ENCODE assay signal across 6 cellular contexts in the genomic region with DNA sequence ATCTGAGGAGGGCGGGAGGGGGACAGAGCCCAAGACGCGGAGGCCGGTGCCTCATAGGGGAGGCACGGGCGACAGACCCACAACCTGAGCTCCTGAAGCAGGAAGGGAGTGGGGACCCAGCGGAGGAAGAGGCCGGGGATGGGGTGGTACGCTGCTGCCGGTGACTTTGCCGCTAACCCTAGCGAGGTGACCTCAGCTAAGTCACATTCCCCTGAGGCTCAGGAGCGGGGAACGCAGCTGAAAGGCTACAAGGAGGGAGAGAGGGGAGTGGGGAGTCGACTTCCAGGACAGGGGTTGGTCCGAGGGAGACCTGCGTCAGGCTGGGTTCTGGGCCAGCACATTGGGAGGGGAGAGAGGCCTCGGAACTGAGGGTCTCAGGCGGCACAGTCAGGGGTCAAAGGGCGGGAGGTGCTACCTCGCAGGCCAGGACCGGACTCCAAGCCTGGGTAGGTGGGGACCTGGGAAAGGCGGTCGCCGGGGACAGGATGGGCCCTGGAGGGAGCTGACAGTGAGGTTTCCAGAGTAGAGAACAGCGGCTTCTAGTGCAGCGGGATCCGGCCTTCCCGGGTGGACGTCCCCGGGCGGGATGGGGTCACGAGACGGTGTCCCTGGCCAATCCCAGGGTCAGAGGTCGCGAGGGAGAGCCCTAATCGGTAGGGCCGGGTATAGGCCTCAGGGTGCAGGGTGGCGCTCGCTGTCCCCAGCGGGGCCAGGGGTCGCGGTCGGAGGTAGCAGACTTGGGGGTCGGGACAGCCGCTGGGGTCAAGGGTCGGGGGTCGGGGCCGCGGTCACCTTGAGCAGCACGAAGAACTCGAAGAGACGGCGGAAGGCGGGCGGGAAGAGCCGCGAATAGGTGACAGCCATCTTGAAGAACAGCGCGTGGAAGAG. TPM values are rescaled to one million over a fixed set of nuclear protein-coding genes. Genes with fewer than 3 reads are reported as not detected.
DNase-seq lines count a peak whose midpoint lies in the region; TF ChIP-seq lines count a peak whose summit lies in the region.

No MANE protein-coding gene starts in this region.

- peak overlapping the region; percentile 91 for H3K27ac ChIP-seq in layer of hippocampus (ENCODE audit: low read depth, low read length)

- no peak for DNase-seq in GM12864 (ENCODE audit: low read depth)
- peak; percentile 55 for DNase-seq in activated CD4-positive, alpha-beta T cell treated with anti-CD3 and anti-CD28 coated beads for 48 hours
- DNase-seq in superior temporal gyrus (ENCODE audit: extremely low spot score): no peak
- DNase-seq in DMS79 treated with DMSO at 0.1 percent for 48 hours (lab: John Stamatoyannopoulos, UW): no peak
- no peak for DNase-seq in H4 (ENCODE audit: low spot score)

- peak overlapping the region; percentile 91 for H3K4me3 ChIP-seq in GM12864 (ENCODE audit: low read depth, low read length)

- H3K27me3 ChIP-seq in layer of hippocampus (ENCODE audit: control insufficient read depth, insufficient read depth, low read length): no peaks in the 10 kb centered on the region

- TF ChIP-seq CTCF in GM12864 (IDR thresholded peaks at IDR 0.05; ENCODE audit: low read depth, low read length, missing control alignments): no peak

RNA-seq across cellular contexts. Expression of a gene that starts 0.7 kb away (rescaled TPM):
- 57.0 and 72.5 TPM in 2 replicates for total RNA-seq in H4 (2014; rRNA removed; shearing (Covaris generic))

RNA-seq across cellular contexts. Expression of a gene that starts 1.1 kb away (rescaled TPM):
- total RNA-seq in H4 (2014; rRNA removed; shearing (Covaris generic)): not detected in 2 replicates

RNA-seq across cellular contexts. Expression of a gene that starts 6.2 kb away (rescaled TPM):
- 111 and 123 TPM in 2 replicates for total RNA-seq in H4 (2014; rRNA removed; shearing (Covaris generic))

RNA-seq across cellular contexts. Expression of a gene that starts 19.7 kb away (rescaled TPM):
- 2.9 and 3.6 TPM in 2 replicates for total RNA-seq in H4 (2014; rRNA removed; shearing (Covaris generic))

RNA-seq across cellular contexts. Expression of a gene that starts 20.0 kb away (rescaled TPM):
- 0.23 TPM in 1 of 2 replicates, not detected in the other for total RNA-seq in H4 (2014; rRNA removed; shearing (Covaris generic))
